Comparison of ENCODE assay signal across 19 cellular contexts in genomic region chr13:111387945-111388600, GRCh38.
"Had no signal": no experiment of that assay in that cellular context is flagged by ENCODE, and none has a peak within 500 bp of the region (broad histone marks: within the 10 kb centered on the region; RNA-seq: fewer than 3 reads in every experiment).

No MANE protein-coding gene starts in this region.

- H3K4me1 ChIP-seq: gastrocnemius medialis, heart left ventricle, left ventricle myocardium inferior, psoas muscle had no signal

- H3K4me3 ChIP-seq: gastrocnemius medialis, heart left ventricle, left ventricle myocardium inferior, psoas muscle, smooth muscle cell, thoracic aorta had no signal

- ATAC-seq: esophagus mucosa; gastrocnemius medialis; heart left ventricle; psoas muscle; sciatic nerve; stimulated activated memory B cell treated with anti-CD40 and anti-IgM and Interleukin-4, amounts not matched to agents 10 μg/mL and 1 μg/mL and 100 μg/mL, for 72 hours; WTC11 had no signal

- H3K36me3 ChIP-seq: brain microvascular endothelial cell, gastrocnemius medialis, heart left ventricle, left ventricle myocardium inferior, thoracic aorta had no signal

- DNase-seq: activated CD4-positive, alpha-beta memory T cell treated with anti-CD3 and anti-CD28 coated beads, Interleukin-2, amount 10 ng/mL, durations not matched to agents 7 days and 5 days; activated naive CD4-positive, alpha-beta T cell treated with Interleukin-2 at 50 U/mL for 16 hours; brain microvascular endothelial cell; cortex of kidney; effector CD4-positive, alpha-beta T cell; gastrocnemius medialis; left ventricle myocardium inferior; mammary epithelial cell; psoas muscle; stimulated activated CD4-positive, alpha-beta T cell treated with anti-CD3 and anti-CD28 coated beads, Interleukin-4, amount 100 ng/mL, for 4 hours; SW 1271 had no signal

- H3K9me3 ChIP-seq: gastrocnemius medialis, heart left ventricle, left ventricle myocardium inferior, psoas muscle, thoracic aorta had no signal

- H3K27me3 Mint-ChIP-seq: activated CD4-positive, alpha-beta T cell treated with anti-CD3 and anti-CD28 coated beads for 36 hours had no signal

- H3K27ac Mint-ChIP-seq: activated CD4-positive, alpha-beta memory T cell treated with anti-CD3 and anti-CD28 coated beads, Interleukin-2, amount 10 ng/mL, durations not matched to agents 7 days and 5 days; activated CD4-positive, alpha-beta T cell treated with anti-CD3 and anti-CD28 coated beads for 36 hours; stimulated activated memory B cell treated with anti-CD40 and anti-IgM and Interleukin-4, amounts not matched to agents 10 μg/mL and 1 μg/mL and 100 μg/mL, for 72 hours; WTC11 had no signal

- H3K9me3 Mint-ChIP-seq: activated CD4-positive, alpha-beta memory T cell treated with anti-CD3 and anti-CD28 coated beads, Interleukin-2, amount 10 ng/mL, durations not matched to agents 7 days and 5 days; stimulated activated memory B cell treated with anti-CD40 and anti-IgM and Interleukin-4, amounts not matched to agents 10 μg/mL and 1 μg/mL and 100 μg/mL, for 72 hours; WTC11 had no signal

- H3K4me1 Mint-ChIP-seq: stimulated activated memory B cell treated with anti-CD40 and anti-IgM and Interleukin-4, amounts not matched to agents 10 μg/mL and 1 μg/mL and 100 μg/mL, for 72 hours; WTC11 had no signal

- H3K27me3 ChIP-seq: brain microvascular endothelial cell, gastrocnemius medialis had no signal

- H3K4me3 Mint-ChIP-seq: activated CD4-positive, alpha-beta memory T cell treated with anti-CD3 and anti-CD28 coated beads, Interleukin-2, amount 10 ng/mL, durations not matched to agents 7 days and 5 days; activated CD4-positive, alpha-beta T cell treated with anti-CD3 and anti-CD28 coated beads for 36 hours; stimulated activated memory B cell treated with anti-CD40 and anti-IgM and Interleukin-4, amounts not matched to agents 10 μg/mL and 1 μg/mL and 100 μg/mL, for 72 hours; WTC11 had no signal

- H3K36me3 Mint-ChIP-seq: stimulated activated memory B cell treated with anti-CD40 and anti-IgM and Interleukin-4, amounts not matched to agents 10 μg/mL and 1 μg/mL and 100 μg/mL, for 72 hours; WTC11 had no signal

- H3K27ac ChIP-seq: brain microvascular endothelial cell, gastrocnemius medialis, heart left ventricle, left ventricle myocardium inferior, psoas muscle, thoracic aorta had no signal
